In the genomic region with DNA sequence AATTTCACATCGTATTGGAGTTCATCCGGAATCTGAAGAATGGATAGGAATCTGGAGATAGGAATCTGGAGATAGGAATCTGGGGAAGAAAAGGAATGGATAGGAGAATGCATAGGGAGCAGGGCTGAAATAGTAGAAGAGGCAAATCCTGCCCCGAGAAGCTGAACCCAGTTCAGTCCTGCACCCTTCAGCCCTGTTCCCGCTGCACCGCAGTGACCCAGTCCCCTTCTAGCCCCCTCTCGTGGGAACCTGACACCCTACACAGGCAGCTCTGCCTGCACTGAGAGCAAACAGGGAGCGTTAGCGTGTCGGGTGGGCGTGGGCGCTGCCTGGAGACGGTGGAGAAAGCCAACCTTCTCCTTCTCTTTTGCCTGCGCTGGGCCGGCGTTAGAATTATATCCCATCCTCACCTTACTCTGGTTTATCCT, we compare ENCODE assay signal across 8 cellular contexts. TPM values are rescaled to one million over a fixed set of nuclear protein-coding genes. Genes with fewer than 3 reads are reported as not detected.
DNase-seq lines count a peak whose midpoint lies in the region; ATAC-seq and TF ChIP-seq lines count a peak whose summit lies in the region.
"Had no signal": no experiment of that assay in that cellular context is flagged by ENCODE, and none has a peak within 500 bp of the region (broad histone marks: within the 10 kb centered on the region; RNA-seq: fewer than 3 reads in every experiment).

No MANE protein-coding gene starts in this region.

- H3K4me1 ChIP-seq in gastrocnemius medialis = peaks cover 6 to 9% of the 10 kb centered on the region in 2 donors

- H3K9me3 ChIP-seq in gastrocnemius medialis = no peaks in the 10 kb centered on the region

- DNase-seq in NCI-H524 treated with DMSO at 0.1 percent for 48 hours (lab: John Stamatoyannopoulos, UW) (peak; percentile 14), fibroblast of villous mesenchyme (ENCODE audit: low read depth) (peak; percentile 36), gastrocnemius medialis (no peak), DMS 273 treated with DMSO at 0.1 percent for 48 hours (lab: John Stamatoyannopoulos, UW) (no peak)
- DNase-seq: left colon, NCI-H1694 treated with DMSO at 0.1 percent for 48 hours had no signal

- TF ChIP-seq CTCF in fibroblast of villous mesenchyme (IDR thresholded peaks at IDR 0.05; ENCODE audit: insufficient read depth, low read depth, low read length) (no peak), gastrocnemius medialis (IDR thresholded peaks at IDR 0.05 in 4 of 5, conservative IDR thresholded peaks at IDR 0.05 in 1 of 5) (no peak)

- H3K27ac ChIP-seq in gastrocnemius medialis = no peak overlapping the region

- in situ Hi-C loops in gastrocnemius medialis (cut with MboI; ENCODE audit: low sequenced_read_pairs in 4 of 4) = no loop called here

- ATAC-seq in gastrocnemius medialis = no peak
- ATAC-seq in GM19328 (IDR thresholded peaks at IDR 0.05; ENCODE audit: unreplicated experiment) = no peak
- ATAC-seq in HG03378 (IDR thresholded peaks at IDR 0.05; ENCODE audit: unreplicated experiment) = no peak

- peaks cover 30 to 38% (median 31%) of the 10 kb centered on the region in 3 donors for H3K27me3 ChIP-seq in gastrocnemius medialis

- no peaks in the 10 kb centered on the region for H3K36me3 ChIP-seq in gastrocnemius medialis

- no peak for TF ChIP-seq POLR2A in gastrocnemius medialis (IDR thresholded peaks at IDR 0.05)

- intact Hi-C loops in gastrocnemius medialis (cut with DNase I; ENCODE audit: low total_unique reads) = no loop called here

- H3K4me3 ChIP-seq in fibroblast of villous mesenchyme (ENCODE audit: low read depth, low read length) (no peak overlapping the region), gastrocnemius medialis (peak overlapping the region; percentile 49 to 57 (median 52))

RNA-seq across cellular contexts. Expression of a gene that starts 1.1 kb away (rescaled TPM):
- total RNA-seq in fibroblast of villous mesenchyme (under 0.01 TPM in 1 of 2 replicates, not detected in the other), gastrocnemius medialis (not detected)
- total RNA-seq: left colon had no signal

RNA-seq across cellular contexts. Expression of a gene that starts 19.7 kb away (rescaled TPM):
- total RNA-seq in fibroblast of villous mesenchyme (under 0.01 and 0.43 TPM in 2 replicates), gastrocnemius medialis (not detected)

RNA-seq across cellular contexts. Expression of a gene that starts 24.1 kb away (rescaled TPM):
- total RNA-seq in fibroblast of villous mesenchyme (13.5 and 15.1 TPM in 2 replicates), gastrocnemius medialis (10 to 100 TPM; 23.9 to 41.7 (median 33.9) TPM)

RNA-seq across cellular contexts. Expression of a gene that starts 53.2 kb away (rescaled TPM):
- total RNA-seq in fibroblast of villous mesenchyme (under 0.01 TPM in 1 of 2 replicates, not detected in the other), gastrocnemius medialis (not detected)
- total RNA-seq: left colon had no signal

RNA-seq across cellular contexts. Expression of a gene that starts 59.6 kb away (rescaled TPM):
- total RNA-seq in fibroblast of villous mesenchyme (not detected in 2 replicates), gastrocnemius medialis (not detected)
- total RNA-seq: left colon had no signal

Comparison
In these comparisons a context has a peak if more than half of its experiments do, and no peak if none do; other contexts are left out.
1. DNase-seq: peak in NCI-H524 treated with DMSO at 0.1 percent for 48 hours (single experiment) and fibroblast of villous mesenchyme (single experiment); none in gastrocnemius medialis (0 of 2) and DMS 273 treated with DMSO at 0.1 percent for 48 hours (single experiment).